In genomic region chr10:22606164-22606614, GRCh38 we compare ENCODE assay signal across 8 cellular contexts.
DNase-seq lines count a peak whose midpoint lies in the region; ATAC-seq, FAIRE-seq and TF ChIP-seq lines count a peak whose summit lies in the region.

No MANE protein-coding gene starts in this region.

- 73% methylated on average over 6 of the region's 6 CpGs for WGBS in right cardiac atrium

- peak overlapping the region; percentile 76 for H3K4me3 Mint-ChIP-seq in T-helper 17 cell

- ATAC-seq in GM19372 (IDR thresholded peaks at IDR 0.05; ENCODE audit: low read depth, unreplicated experiment) (peak; percentile 98), HG03175 (IDR thresholded peaks at IDR 0.05; ENCODE audit: unreplicated experiment) (peak; percentile 96), T-helper 17 cell (peak; percentile 74), right cardiac atrium (peak; percentile 61 to 63)

- H3K4me1 ChIP-seq in right cardiac atrium (ENCODE audit: control insufficient read depth, insufficient read depth, low read length): peaks cover 2% of the 10 kb centered on the region

- peaks cover 5% of the 10 kb centered on the region for H3K36me3 Mint-ChIP-seq in T-helper 17 cell (ENCODE audit: low read depth)

- H3K4me3 ChIP-seq in right cardiac atrium (ENCODE audit: low read length): no peak overlapping the region

- peak; percentile 55 for DNase-seq in Daoy (ENCODE audit: low read depth)
- no peak for DNase-seq in T-helper 17 cell
- DNase-seq in right cardiac atrium: no peak
- DNase-seq in AG08395 (ENCODE audit: low spot score): no peak
- DNase-seq in D721Med (ENCODE audit: insufficient read length, low spot score): no peak
- no peak for DNase-seq in NCI-H1048 (lab: John Stamatoyannopoulos, UW)

- H3K27me3 ChIP-seq in right cardiac atrium (ENCODE audit: control insufficient read depth, insufficient read depth): no peaks in the 10 kb centered on the region

- FAIRE-seq in D721Med (lab: Jason Lieb, UNC): no peak

- peak overlapping the region; percentile 100 for H3K27ac Mint-ChIP-seq in T-helper 17 cell

- no peak overlapping the region for H3K27ac ChIP-seq in right cardiac atrium (ENCODE audit: low read length)

- intact Hi-C loops in right cardiac atrium (cut with DNase I): no loop called here

- TF ChIP-seq CTCF in D721Med (IDR thresholded peaks at IDR 0.05; ENCODE audit: insufficient read depth, missing control alignments): no peak

- peaks cover 57% of the 10 kb centered on the region for H3K4me1 Mint-ChIP-seq in T-helper 17 cell

- H3K27me3 Mint-ChIP-seq in T-helper 17 cell: no peaks in the 10 kb centered on the region

- H3K9me3 ChIP-seq in T-helper 17 cell (ENCODE audit: control insufficient read depth, low read length, poor library complexity, severe bottlenecking) (no peaks in the 10 kb centered on the region), right cardiac atrium (ENCODE audit: control insufficient read depth, low read length) (no peaks in the 10 kb centered on the region)
